In genomic region chr6:1749041-1749440, GRCh38 we compare ENCODE assay signal across 18 cellular contexts.
DNase-seq lines count a peak whose midpoint lies in the region; ATAC-seq and TF ChIP-seq lines count a peak whose summit lies in the region.
"Had no signal": no experiment of that assay in that cellular context is flagged by ENCODE, and none has a peak within 500 bp of the region (broad histone marks: within the 10 kb centered on the region; RNA-seq: fewer than 3 reads in every experiment).

No MANE protein-coding gene starts in this region.

- no peaks in the 10 kb centered on the region for H3K9me3 ChIP-seq in HEK293 (ENCODE audit: control insufficient read depth, insufficient read depth, low read depth, low read length)
- H3K9me3 ChIP-seq in mucosa of descending colon: no peaks in the 10 kb centered on the region
- H3K9me3 ChIP-seq in tibial artery: peaks cover 0 to 8% (median 0%) of the 10 kb centered on the region in 3 donors
- no peaks in the 10 kb centered on the region for H3K9me3 ChIP-seq in Peyer's patch
- H3K9me3 ChIP-seq: Caco-2 had no signal

- H3K4me1 ChIP-seq in HEK293 (ENCODE audit: control insufficient read depth, insufficient read depth, low read length) (no peaks in the 10 kb centered on the region), mucosa of descending colon (ENCODE audit: low read depth) (no peaks in the 10 kb centered on the region), tibial artery (peaks cover 0 to 33% (median 3%) of the 10 kb centered on the region in 4 donors), Peyer's patch (no peaks in the 10 kb centered on the region)
- H3K4me1 ChIP-seq: Caco-2 had no signal

- ATAC-seq in mucosa of descending colon (peak; percentile 96), HG03354 (IDR thresholded peaks at IDR 0.05; ENCODE audit: poor library complexity, severe bottlenecking, unreplicated experiment) (no peak)
- ATAC-seq: GM12878, GM23338, HCT116 had no signal

- H3K36me3 ChIP-seq in HEK293 (ENCODE audit: control insufficient read depth in 2 of 2, insufficient read depth in 1 of 2, low read length in 2 of 2) (no peaks in the 10 kb centered on the region), mucosa of descending colon (ENCODE audit: low read depth) (no peaks in the 10 kb centered on the region), tibial artery (no peaks in the 10 kb centered on the region), Peyer's patch (no peaks in the 10 kb centered on the region)

- DNase-seq in coronary artery (ENCODE audit: low spot score) (no peak), mucosa of descending colon (peak in 2 of 3 donors; percentile 40 to 49), tibial artery (no peak), Peyer's patch (no peak)
- no peak for DNase-seq in activated effector memory CD4-positive, alpha-beta T cell treated with anti-CD3 and anti-CD28 coated beads, Interleukin-2, amount 50 U/mL, for 16 hours
- DNase-seq: Caco-2; CD4-positive, alpha-beta T cell; DMS153; KG1; NCI-H1105 treated with DMSO at 0.1 percent for 48 hours; NCI-H1694; NK-92 treated with Interleukin-12 subunit alpha and Interleukin-12 subunit beta, amount 100 ng/mL, for 24 hours; SHP77 treated with DMSO at 0.1 percent for 48 hours had no signal

- no peak overlapping the region for H3K4me3 ChIP-seq in HEK293 (ENCODE audit: low read depth, low read length)
- H3K4me3 ChIP-seq in coronary artery: peak overlapping the region; percentile 26
- no peak overlapping the region for H3K4me3 ChIP-seq in mucosa of descending colon
- H3K4me3 ChIP-seq in tibial artery: peak overlapping the region; percentile 43 to 50
- H3K4me3 ChIP-seq in Peyer's patch: no peak overlapping the region
- H3K4me3 ChIP-seq: GM12878, GM23338 had no signal

- intact Hi-C loops in mucosa of descending colon (cut with DNase I, micrococcal nuclease): no loop called here
- intact Hi-C loops in tibial artery (cut with DNase I; ENCODE audit: low total_unique reads): no loop called here

- H3K27ac ChIP-seq in HEK293 (ENCODE audit: extremely low read depth, low read depth, low read length) (no peak overlapping the region), coronary artery (no peak overlapping the region), tibial artery (peak overlapping the region; percentile 47 to 53), Peyer's patch (no peak overlapping the region)

- no peaks in the 10 kb centered on the region for H3K27me3 ChIP-seq in tibial artery
- no peaks in the 10 kb centered on the region for H3K27me3 ChIP-seq in Peyer's patch

- POLR2A ChIA-PET in HEK293 (lab: Yijun Ruan, JAX): no interaction called here

- no peak for TF ChIP-seq POLR2A in Peyer's patch (IDR thresholded peaks at IDR 0.05)

- TF ChIP-seq CTCF in HEK293 (tag by site-specific recombination; IDR thresholded peaks at IDR 0.05): no peak
- TF ChIP-seq CTCF in coronary artery (IDR thresholded peaks at IDR 0.05): no peak
- no peak for TF ChIP-seq CTCF in mucosa of descending colon (IDR thresholded peaks at IDR 0.05)
- TF ChIP-seq CTCF in tibial artery (IDR thresholded peaks at IDR 0.05): no peak
- TF ChIP-seq CTCF in Peyer's patch (IDR thresholded peaks at IDR 0.05): no peak

- CTCF ChIA-PET in HEK293 (lab: Yijun Ruan, JAX): interaction anchor here (0.6 kb wide), 1 partner anchor 355 kb away, joined by 4 read pairs; no protein-coding TSS in a partner anchor

TF ChIP-seq in HEK293, 187 proteins besides CTCF, POLR2A, EP300 and RAD21:
- TF ChIP-seq ZNF341 (tag by site-specific recombination; IDR thresholded peaks at IDR 0.05; ENCODE audit: low read depth): 0 out of 2 replicates have a peak, but pooled peaks have one; percentile 20
- no peak for TF ChIP-seq ZNF664 (tag by site-specific recombination; IDR thresholded peaks at IDR 0.05)

Comparison
In these comparisons a context has a peak if more than half of its experiments do, and no peak if none do; other contexts are left out.
1. H3K27ac ChIP-seq: peak in tibial artery (2 of 2); none in HEK293 (single experiment), coronary artery (0 of 2) and Peyer's patch (0 of 4).
2. H3K4me3 ChIP-seq: peak in coronary artery (single experiment) and tibial artery (2 of 2); none in HEK293 (single experiment), mucosa of descending colon (single experiment) and Peyer's patch (0 of 4).
3. DNase-seq: peak in mucosa of descending colon (2 of 3); none in coronary artery (single experiment), tibial artery (0 of 2), Peyer's patch (0 of 3) and activated effector memory CD4-positive, alpha-beta T cell treated with anti-CD3 and anti-CD28 coated beads, Interleukin-2, amount 50 U/mL, for 16 hours (single experiment).